16 cellular contexts compared by ENCODE assay signal in the genomic region with DNA sequence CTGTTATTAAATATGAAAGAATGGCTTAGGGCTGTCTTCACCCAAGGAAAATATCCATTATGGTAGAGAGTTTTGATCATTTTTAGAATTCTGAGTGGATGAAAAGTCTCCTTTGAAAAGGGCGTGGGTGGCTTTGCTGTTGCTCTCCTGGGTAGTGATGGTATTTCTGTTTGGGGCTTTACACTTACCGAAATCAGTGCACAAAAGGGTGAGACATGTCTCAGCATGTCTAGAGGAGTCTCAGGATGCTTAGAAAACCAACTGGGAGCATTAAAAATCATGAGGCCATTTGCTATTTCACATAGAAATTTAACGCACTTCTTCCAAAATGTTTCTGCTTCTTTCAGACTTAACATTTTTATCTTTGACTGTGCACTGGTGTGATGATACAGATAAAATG. TPM values are rescaled to one million over a fixed set of nuclear protein-coding genes. Genes with fewer than 3 reads are reported as not detected.
DNase-seq lines count a peak whose midpoint lies in the region; ATAC-seq, FAIRE-seq and TF ChIP-seq lines count a peak whose summit lies in the region.
"Had no signal": no experiment of that assay in that cellular context is flagged by ENCODE, and none has a peak within 500 bp of the region (broad histone marks: within the 10 kb centered on the region; RNA-seq: fewer than 3 reads in every experiment).

No MANE protein-coding gene starts in this region.

- no peak for TF ChIP-seq POLR2A in ovary (IDR thresholded peaks at IDR 0.05)

- H3K4me3 ChIP-seq in bronchial epithelial cell (ENCODE audit: low read depth, low read length) (no peak overlapping the region), ovary (no peak overlapping the region)
- H3K4me3 ChIP-seq: PC-9 had no signal

- H3K36me3 ChIP-seq in bronchial epithelial cell (ENCODE audit: control insufficient read depth, insufficient read depth, low read length) (peaks cover 19% of the 10 kb centered on the region), ovary (no peaks in the 10 kb centered on the region)

- no peak for TF ChIP-seq CTCF in bronchial epithelial cell (IDR thresholded peaks at IDR 0.05; ENCODE audit: insufficient read depth, low read length, severe bottlenecking)
- no peak for TF ChIP-seq CTCF in ovary (IDR thresholded peaks at IDR 0.05)

- H3K27me3 Mint-ChIP-seq in activated naive CD4-positive, alpha-beta T cell treated with anti-CD3 and anti-CD28 coated beads, Interleukin-2, amount 50 U/mL, for 24 hours = no peaks in the 10 kb centered on the region
- H3K27me3 Mint-ChIP-seq in activated T-helper 1 cell treated with anti-CD3 and anti-CD28 coated beads, Interleukin-12 subunit alpha, Interleukin-12 subunit beta, Interleukin-2, Interleukin-4 antibody, amounts not matched to agents 30 ng/mL and 10 ng/mL and 1 ng/mL, durations not matched to agents 14 hours and 24 hours and 36 hours (ENCODE audit: insufficient read depth) = no peaks in the 10 kb centered on the region
- H3K27me3 Mint-ChIP-seq: CD4-positive, CD25-positive, alpha-beta regulatory T cell had no signal

- H3K4me1 ChIP-seq in ovary (ENCODE audit: insufficient read depth) = no peaks in the 10 kb centered on the region

- no peaks in the 10 kb centered on the region for H3K9me3 Mint-ChIP-seq in activated naive CD4-positive, alpha-beta T cell treated with anti-CD3 and anti-CD28 coated beads, Interleukin-2, amount 50 U/mL, for 24 hours
- peaks cover 7% of the 10 kb centered on the region for H3K9me3 Mint-ChIP-seq in activated T-helper 1 cell treated with anti-CD3 and anti-CD28 coated beads, Interleukin-12 subunit alpha, Interleukin-12 subunit beta, Interleukin-2, Interleukin-4 antibody, amounts not matched to agents 30 ng/mL and 10 ng/mL and 1 ng/mL, durations not matched to agents 14 hours and 24 hours and 36 hours
- peaks cover 3% of the 10 kb centered on the region for H3K9me3 Mint-ChIP-seq in stimulated activated effector memory CD8-positive, alpha-beta T cell treated with anti-CD3 and anti-CD28 coated beads, Interleukin-12 subunit alpha, Interleukin-12 subunit beta, amount 100 ng/mL, for 72 hours

- intact Hi-C loops in activated T-helper 1 cell treated with anti-CD3 and anti-CD28 coated beads, Interleukin-12 subunit alpha, Interleukin-12 subunit beta, Interleukin-2, Interleukin-4 antibody, amounts not matched to agents 30 ng/mL and 10 ng/mL and 1 ng/mL, durations not matched to agents 14 hours and 24 hours and 36 hours (cut with micrococcal nuclease) = no loop called here
- intact Hi-C loops in ovary (cut with DNase I) = no loop called here

- peaks cover 5% of the 10 kb centered on the region for H3K4me1 Mint-ChIP-seq in activated naive CD4-positive, alpha-beta T cell treated with anti-CD3 and anti-CD28 coated beads, Interleukin-2, amount 50 U/mL, for 24 hours
- peaks cover 59% of the 10 kb centered on the region for H3K4me1 Mint-ChIP-seq in activated T-helper 1 cell treated with anti-CD3 and anti-CD28 coated beads, Interleukin-12 subunit alpha, Interleukin-12 subunit beta, Interleukin-2, Interleukin-4 antibody, amounts not matched to agents 30 ng/mL and 10 ng/mL and 1 ng/mL, durations not matched to agents 14 hours and 24 hours and 36 hours (ENCODE audit: low read depth)
- peaks cover 44% of the 10 kb centered on the region for H3K4me1 Mint-ChIP-seq in stimulated activated effector memory CD8-positive, alpha-beta T cell treated with anti-CD3 and anti-CD28 coated beads, Interleukin-12 subunit alpha, Interleukin-12 subunit beta, amount 100 ng/mL, for 72 hours

- peak overlapping the region; percentile 35 for H3K27ac Mint-ChIP-seq in activated naive CD4-positive, alpha-beta T cell treated with anti-CD3 and anti-CD28 coated beads, Interleukin-2, amount 50 U/mL, for 24 hours
- H3K27ac Mint-ChIP-seq in activated T-helper 1 cell treated with anti-CD3 and anti-CD28 coated beads, Interleukin-12 subunit alpha, Interleukin-12 subunit beta, Interleukin-2, Interleukin-4 antibody, amounts not matched to agents 30 ng/mL and 10 ng/mL and 1 ng/mL, durations not matched to agents 14 hours and 24 hours and 36 hours = peak overlapping the region; percentile 52
- peak overlapping the region; percentile 29 for H3K27ac Mint-ChIP-seq in stimulated activated effector memory CD8-positive, alpha-beta T cell treated with anti-CD3 and anti-CD28 coated beads, Interleukin-12 subunit alpha, Interleukin-12 subunit beta, amount 100 ng/mL, for 72 hours

- DNase-seq in activated naive CD4-positive, alpha-beta T cell treated with Interleukin-2 at 50 U/mL for 16 hours = no peak
- no peak for DNase-seq in activated T-helper 1 cell treated with anti-CD3 and anti-CD28 coated beads, Interleukin-12 subunit alpha, Interleukin-12 subunit beta, Interleukin-2, Interleukin-4 antibody, amounts not matched to agents 30 ng/mL and 10 ng/mL and 1 ng/mL, durations not matched to agents 14 hours and 24 hours and 36 hours (ENCODE audit: low spot score)
- DNase-seq in bronchial epithelial cell (ENCODE audit: low read depth) (peak; percentile 72), ovary (no peak)
- no peak for DNase-seq in stimulated activated effector memory CD8-positive, alpha-beta T cell treated with anti-CD3 and anti-CD28 coated beads, Interleukin-12 subunit alpha, Interleukin-12 subunit beta, amount 100 ng/mL, for 72 hours (ENCODE audit: low spot score in 2 of 2)
- DNase-seq: ACHN; CD4-positive, CD25-positive, alpha-beta regulatory T cell; DMS53; NCI-H146; NCI-H226; NCI-H526; PC-9 had no signal

- 96 to 98% (median 98%) methylated on average over 3 of the region's 3 CpGs for WGBS in ovary, 3 donors

- H3K27me3 ChIP-seq in bronchial epithelial cell (ENCODE audit: control insufficient read depth, insufficient read depth, low read length) (no peaks in the 10 kb centered on the region), ovary (no peaks in the 10 kb centered on the region)

- H3K4me3 Mint-ChIP-seq in activated naive CD4-positive, alpha-beta T cell treated with anti-CD3 and anti-CD28 coated beads, Interleukin-2, amount 50 U/mL, for 24 hours = no peak overlapping the region
- no peak overlapping the region for H3K4me3 Mint-ChIP-seq in activated T-helper 1 cell treated with anti-CD3 and anti-CD28 coated beads, Interleukin-12 subunit alpha, Interleukin-12 subunit beta, Interleukin-2, Interleukin-4 antibody, amounts not matched to agents 30 ng/mL and 10 ng/mL and 1 ng/mL, durations not matched to agents 14 hours and 24 hours and 36 hours
- H3K4me3 Mint-ChIP-seq in stimulated activated effector memory CD8-positive, alpha-beta T cell treated with anti-CD3 and anti-CD28 coated beads, Interleukin-12 subunit alpha, Interleukin-12 subunit beta, amount 100 ng/mL, for 72 hours = no peak overlapping the region
- H3K4me3 Mint-ChIP-seq: CD4-positive, CD25-positive, alpha-beta regulatory T cell had no signal

- FAIRE-seq in bronchial epithelial cell (lab: Jason Lieb, UNC) = no peak
- FAIRE-seq: HTR-8/SVneo had no signal

- peaks cover 40% of the 10 kb centered on the region for H3K36me3 Mint-ChIP-seq in activated naive CD4-positive, alpha-beta T cell treated with anti-CD3 and anti-CD28 coated beads, Interleukin-2, amount 50 U/mL, for 24 hours
- peaks cover 89% of the 10 kb centered on the region for H3K36me3 Mint-ChIP-seq in activated T-helper 1 cell treated with anti-CD3 and anti-CD28 coated beads, Interleukin-12 subunit alpha, Interleukin-12 subunit beta, Interleukin-2, Interleukin-4 antibody, amounts not matched to agents 30 ng/mL and 10 ng/mL and 1 ng/mL, durations not matched to agents 14 hours and 24 hours and 36 hours (ENCODE audit: low read depth)
- H3K36me3 Mint-ChIP-seq in stimulated activated effector memory CD8-positive, alpha-beta T cell treated with anti-CD3 and anti-CD28 coated beads, Interleukin-12 subunit alpha, Interleukin-12 subunit beta, amount 100 ng/mL, for 72 hours = peaks cover 100% of the 10 kb centered on the region

- ATAC-seq in stimulated activated effector memory CD8-positive, alpha-beta T cell treated with anti-CD3 and anti-CD28 coated beads, Interleukin-12 subunit alpha, Interleukin-12 subunit beta, amount 100 ng/mL, for 72 hours = no peak
- ATAC-seq in HG02642 (IDR thresholded peaks at IDR 0.05; ENCODE audit: poor library complexity, unreplicated experiment) (no peak), GM18870 (IDR thresholded peaks at IDR 0.05; ENCODE audit: unreplicated experiment) (no peak)

- no peak for TF ChIP-seq EP300 in ovary (IDR thresholded peaks at IDR 0.05)

- no peak overlapping the region for H3K27ac ChIP-seq in ovary
- H3K27ac ChIP-seq: PC-9 had no signal

- H3K9me3 ChIP-seq in ovary = no peaks in the 10 kb centered on the region

RNA-seq across cellular contexts. Expression of a gene that starts 49.6 kb away (rescaled TPM):
- total RNA-seq in activated T-helper 1 cell treated with anti-CD3 and anti-CD28 coated beads, Interleukin-12 subunit alpha, Interleukin-12 subunit beta, Interleukin-2, Interleukin-4 antibody, amounts not matched to agents 30 ng/mL and 10 ng/mL and 1 ng/mL, durations not matched to agents 14 hours and 24 hours and 36 hours = 55.7 and 58.8 TPM in 2 replicates
- total RNA-seq in bronchial epithelial cell (8.7 and 9.7 TPM in 2 replicates), ovary (10 to 100 TPM; 14.8 to 24.5 (median 22.3) TPM)
- polyA plus RNA-seq in ovary = 10 to 100 TPM in 1 of 2 donors, 1 to 10 TPM in 1; 7.7 to 21.9 TPM
